In genomic region chr18:78153362-78153761, GRCh38 we compare ENCODE assay signal across 28 cellular contexts.
"Had no signal": no experiment of that assay in that cellular context is flagged by ENCODE, and none has a peak within 500 bp of the region (broad histone marks: within the 10 kb centered on the region; RNA-seq: fewer than 3 reads in every experiment).

No MANE protein-coding gene starts in this region.

- H3K27me3 Mint-ChIP-seq: stimulated activated memory B cell treated with anti-CD40 and anti-IgM and Interleukin-4, amounts not matched to agents 10 μg/mL and 1 μg/mL and 100 μg/mL, for 72 hours; stimulated activated naive B cell treated with anti-CD40 and anti-IgM and Interleukin-4, amounts not matched to agents 10 μg/mL and 1 μg/mL and 100 μg/mL, for 72 hours; stimulated activated naive CD8-positive, alpha-beta T cell treated with anti-CD3 and anti-CD28 coated beads, Interleukin-15, amount 100 ng/mL, for 72 hours; stimulated activated naive CD8-positive, alpha-beta T cell treated with anti-CD3 and anti-CD28 coated beads, Interleukin-15, Interleukin-2, amounts not matched to agents 100 ng/mL and 50 ng/mL, for 24 hours had no signal

- H3K4me1 Mint-ChIP-seq: stimulated activated effector memory CD8-positive, alpha-beta T cell treated with anti-CD3 and anti-CD28 coated beads, Interleukin-12 subunit alpha, Interleukin-12 subunit beta, amount 100 ng/mL, for 72 hours; stimulated activated memory B cell treated with anti-CD40 and anti-IgM and Interleukin-4, amounts not matched to agents 10 μg/mL and 1 μg/mL and 100 μg/mL, for 72 hours; stimulated activated naive B cell treated with anti-CD40 and anti-IgM and Interleukin-4, amounts not matched to agents 10 μg/mL and 1 μg/mL and 100 μg/mL, for 72 hours; stimulated activated naive CD8-positive, alpha-beta T cell treated with anti-CD3 and anti-CD28 coated beads, Interleukin-15, amount 100 ng/mL, for 72 hours had no signal

- H3K9me3 ChIP-seq: suprapubic skin, testis, thoracic aorta, thyroid gland, tibial artery, transverse colon, upper lobe of left lung, upper lobe of right lung, uterus, vagina had no signal

- H3K9me3 Mint-ChIP-seq: stimulated activated naive CD8-positive, alpha-beta T cell treated with anti-CD3 and anti-CD28 coated beads, Interleukin-15, amount 100 ng/mL, for 72 hours; stimulated activated naive CD8-positive, alpha-beta T cell treated with anti-CD3 and anti-CD28 coated beads, Interleukin-15, Interleukin-2, amounts not matched to agents 100 ng/mL and 50 ng/mL, for 24 hours; type B pancreatic cell had no signal

- H3K4me3 Mint-ChIP-seq: stimulated activated effector memory CD8-positive, alpha-beta T cell treated with anti-CD3 and anti-CD28 coated beads, Interleukin-12 subunit alpha, Interleukin-12 subunit beta, amount 100 ng/mL, for 72 hours; stimulated activated memory B cell treated with anti-CD40 and anti-IgM and Interleukin-4, amounts not matched to agents 10 μg/mL and 1 μg/mL and 100 μg/mL, for 72 hours; stimulated activated naive B cell treated with anti-CD40 and anti-IgM and Interleukin-4, amounts not matched to agents 10 μg/mL and 1 μg/mL and 100 μg/mL, for 72 hours; stimulated activated naive CD8-positive, alpha-beta T cell treated with anti-CD3 and anti-CD28 coated beads, Interleukin-15, amount 100 ng/mL, for 72 hours; stimulated activated naive CD8-positive, alpha-beta T cell treated with anti-CD3 and anti-CD28 coated beads, Interleukin-15, Interleukin-2, amounts not matched to agents 100 ng/mL and 50 ng/mL, for 24 hours; type B pancreatic cell had no signal

- ATAC-seq: stimulated activated memory B cell treated with anti-CD40 and anti-IgM and Interleukin-4, amounts not matched to agents 10 μg/mL and 1 μg/mL and 100 μg/mL, for 72 hours; stimulated activated naive B cell treated with anti-CD40 and anti-IgM and Interleukin-4, amounts not matched to agents 10 μg/mL and 1 μg/mL and 100 μg/mL, for 72 hours; stimulated activated naive CD8-positive, alpha-beta T cell treated with anti-CD3 and anti-CD28 coated beads, Interleukin-15, Interleukin-2, amounts not matched to agents 100 U/mL and 50 U/mL, for 24 hours had no signal

- H3K4me1 ChIP-seq: stomach, suprapubic skin, testis, thyroid gland, tibial artery, tibial nerve, transverse colon, upper lobe of left lung, upper lobe of right lung, uterus, vagina had no signal

- H3K36me3 Mint-ChIP-seq: stimulated activated effector memory CD8-positive, alpha-beta T cell treated with anti-CD3 and anti-CD28 coated beads, Interleukin-12 subunit alpha, Interleukin-12 subunit beta, amount 100 ng/mL, for 72 hours; stimulated activated memory B cell treated with anti-CD40 and anti-IgM and Interleukin-4, amounts not matched to agents 10 μg/mL and 1 μg/mL and 100 μg/mL, for 72 hours; stimulated activated naive B cell treated with anti-CD40 and anti-IgM and Interleukin-4, amounts not matched to agents 10 μg/mL and 1 μg/mL and 100 μg/mL, for 72 hours; type B pancreatic cell had no signal

- H3K36me3 ChIP-seq: stomach, suprapubic skin, thoracic aorta, thyroid gland, tibial artery, tibial nerve, transverse colon, upper lobe of left lung, upper lobe of right lung, uterus, vagina had no signal

- H3K4me3 ChIP-seq: stomach, suprapubic skin, testis, thoracic aorta, thyroid gland, tibial artery, tibial nerve, transverse colon, upper lobe of left lung, upper lobe of right lung, uterus, vagina had no signal

- H3K27ac Mint-ChIP-seq: stimulated activated effector memory CD8-positive, alpha-beta T cell treated with anti-CD3 and anti-CD28 coated beads, Interleukin-12 subunit alpha, Interleukin-12 subunit beta, amount 100 ng/mL, for 72 hours; stimulated activated memory B cell treated with anti-CD40 and anti-IgM and Interleukin-4, amounts not matched to agents 10 μg/mL and 1 μg/mL and 100 μg/mL, for 72 hours; stimulated activated naive B cell treated with anti-CD40 and anti-IgM and Interleukin-4, amounts not matched to agents 10 μg/mL and 1 μg/mL and 100 μg/mL, for 72 hours; stimulated activated naive CD8-positive, alpha-beta T cell treated with anti-CD3 and anti-CD28 coated beads, Interleukin-15, amount 100 ng/mL, for 72 hours; stimulated activated naive CD8-positive, alpha-beta T cell treated with anti-CD3 and anti-CD28 coated beads, Interleukin-15, Interleukin-2, amounts not matched to agents 100 ng/mL and 50 ng/mL, for 24 hours; type B pancreatic cell had no signal

- H3K27ac ChIP-seq: stomach, suprapubic skin, testis, thoracic aorta, thyroid gland, tibial artery, tibial nerve, transverse colon, upper lobe of left lung, upper lobe of right lung, uterus, vagina had no signal

- H3K27me3 ChIP-seq: stomach, suprapubic skin, testis, thyroid gland, tibial artery, tibial nerve, transverse colon, upper lobe of left lung, upper lobe of right lung, uterus, vagina had no signal

- DNase-seq: stimulated activated CD4-positive, alpha-beta T cell treated with anti-CD3 and anti-CD28 coated beads, Interleukin-2, amount 100 ng/mL, for 48 hours; stimulated activated CD4-positive, alpha-beta T cell treated with anti-CD3 and anti-CD28 coated beads, Interleukin-4, amount 100 ng/mL, for 1 hour; stimulated activated CD4-positive, alpha-beta T cell treated with anti-CD3 and anti-CD28 coated beads, Interleukin-4, amount 100 ng/mL, for 24 hours; stimulated activated CD4-positive, alpha-beta T cell treated with anti-CD3 and anti-CD28 coated beads, Interleukin-4, amount 100 ng/mL, for 4 hours; stimulated activated CD8-positive, alpha-beta memory T cell treated with anti-CD3 and anti-CD28 coated beads, Interleukin-4, amount 100 ng/mL, for 48 hours; stimulated activated naive B cell treated with anti-CD40 and anti-IgM and Interleukin-4, amounts not matched to agents 10 μg/mL and 1 μg/mL and 100 μg/mL, for 72 hours; stimulated activated naive CD4-positive, alpha-beta T cell; stimulated activated naive CD4-positive, alpha-beta T cell treated with Interleukin-2 at 50 U/mL for 16 hours; stimulated activated naive CD8-positive, alpha-beta T cell treated with anti-CD3 and anti-CD28 coated beads, Interleukin-15, amount 100 ng/mL, for 72 hours; stimulated activated naive CD8-positive, alpha-beta T cell treated with anti-CD3 and anti-CD28 coated beads, Interleukin-15, Interleukin-2, amounts not matched to agents 100 U/mL and 50 U/mL, for 24 hours; stomach; substantia nigra; testis; thyroid gland; tibial artery; transverse colon; trophoblast cell; upper lobe of right lung; uterus had no signal
